Comparison of ENCODE assay signal across 29 cellular contexts in genomic region chr3:46856576-46857471, GRCh38. TPM values are rescaled to one million over a fixed set of nuclear protein-coding genes. Genes with fewer than 3 reads are reported as not detected.
DNase-seq lines count a peak whose midpoint lies in the region; ATAC-seq, FAIRE-seq and TF ChIP-seq lines count a peak whose summit lies in the region.
"Had no signal": no experiment of that assay in that cellular context is flagged by ENCODE, and none has a peak within 500 bp of the region (broad histone marks: within the 10 kb centered on the region; RNA-seq: fewer than 3 reads in every experiment).

No MANE protein-coding gene starts in this region.

- H3K4me2 ChIP-seq in HepG2 (ENCODE audit: low read depth, low read length) = no peak overlapping the region

- H3K36me3 ChIP-seq in right lobe of liver (no peaks in the 10 kb centered on the region), HepG2 (replicated peaks in 1 of 2; ENCODE audit: control insufficient read depth in 1 of 2, insufficient read depth in 2 of 2, low read length in 2 of 2) (no peaks in the 10 kb centered on the region), heart right ventricle (peaks cover 0 to 40% (median 0%) of the 10 kb centered on the region in 9 donors)
- H3K36me3 ChIP-seq: esophagus squamous epithelium, SJCRH30 had no signal

- 76% methylated on average over 8 of the region's 17 CpGs for WGBS in right lobe of liver (ENCODE audit: insufficient coverage, low coverage, low lambda C conversion rate, missing lambda C conversion rate)
- 41% methylated on average over 13 of the region's 17 CpGs for WGBS in HepG2 (ENCODE audit: low lambda C conversion rate)
- 67 to 76% methylated on average over 17 of the region's 17 CpGs for WGBS in heart right ventricle, 2 donors

- H3K27me3 ChIP-seq in right lobe of liver (no peaks in the 10 kb centered on the region), HepG2 (ENCODE audit: control insufficient read depth in 1 of 2, insufficient read depth in 2 of 2, low read length in 2 of 2) (peaks cover 5 to 18% of the 10 kb centered on the region in 2 experiments; a peak in 3 of 5 replicates), heart right ventricle (no peaks in the 10 kb centered on the region)
- H3K27me3 ChIP-seq: SJCRH30 had no signal

- DNase-seq in right lobe of liver (peak; percentile 15 to 74 (median 40)), HepG2 (ENCODE audit: low spot score) (no peak), heart right ventricle (peak; percentile 5 to 23), posterior vena cava (ENCODE audit: low spot score) (peak; percentile 70), T-helper 9 cell (no peak), C1 segment of cervical spinal cord (lab: John Stamatoyannopoulos, UW) (no peak), iPS-NIHi7 (ENCODE audit: extremely low spot score) (no peak)
- DNase-seq: amniotic stem cell; CD4-positive, alpha-beta T cell; DMS153; effector memory CD4-positive, alpha-beta T cell; esophagus squamous epithelium; GDM1; H9; IMR-90; NCI-H146; NCI-H2171 treated with DMSO at 0.1 percent for 48 hours; NCI-H69; OCI-M1; SJCRH30; stimulated activated CD4-positive, alpha-beta T cell treated with anti-CD3 and anti-CD28 coated beads, Interleukin-4, amount 100 ng/mL, for 4 hours; T-helper 2 cell had no signal

- no peaks in the 10 kb centered on the region for H3K79me2 ChIP-seq in HepG2 (ENCODE audit: insufficient read depth, low read length)
- H3K79me2 ChIP-seq: parathyroid adenoma had no signal

- CTCF ChIA-PET in HepG2 (lab: Yijun Ruan, JAX; ENCODE audit: low intra/inter-chr PET ratio, low total read pairs) = no interaction called here

- no TSS peak for BruUV-seq in HepG2 (replicated peaks; lab: Mats Ljungman, UMichigan)

- ATAC-seq in right lobe of liver = peak in 2 of 4 donors; percentile 22 to 66
- no peak for ATAC-seq in HepG2
- no peak for ATAC-seq in heart right ventricle
- ATAC-seq in HG02885 (IDR thresholded peaks at IDR 0.05; ENCODE audit: poor library complexity, unreplicated experiment) = no peak

- TF ChIP-seq CTCF in right lobe of liver (IDR thresholded peaks at IDR 0.05) (no peak), HepG2 (CRISPR knock-in tag; IDR thresholded peaks at IDR 0.05) (no peak), heart right ventricle (IDR thresholded peaks at IDR 0.05) (no peak)

- no peaks in the 10 kb centered on the region for H4K20me1 ChIP-seq in HepG2 (ENCODE audit: insufficient read depth, low read length)

- no peak for TF ChIP-seq EP300 in HepG2 (IDR thresholded peaks at IDR 0.05; ENCODE audit: low read depth in 2 of 2, low read length in 2 of 2)
- no peak for TF ChIP-seq EP300 in HepG2 (CRISPR knock-in tag; IDR thresholded peaks at IDR 0.05; ENCODE audit: borderline replicate concordance)

- H3K4me1 ChIP-seq in right lobe of liver (no peaks in the 10 kb centered on the region), HepG2 (ENCODE audit: insufficient read depth, low read length) (peaks cover 8% of the 10 kb centered on the region), heart right ventricle (peaks cover 0 to 39% (median 1%) of the 10 kb centered on the region in 9 donors)
- H3K4me1 ChIP-seq: esophagus squamous epithelium, parathyroid adenoma, SJCRH30 had no signal

- H3K9ac ChIP-seq in HepG2 (ENCODE audit: insufficient read depth, low read depth, low read length) = no peak overlapping the region
- H3K9ac ChIP-seq: parathyroid adenoma had no signal

- intact Hi-C loops in right lobe of liver (cut with DNase I) = loop anchor here in 1 of 2 donors (10.0 kb wide), 1 partner anchor 48 kb away; no protein-coding TSS in a partner anchor
- intact Hi-C loops in HepG2 (cut with micrococcal nuclease; ENCODE audit: unreplicated experiment) = no loop called here
- intact Hi-C loops in heart right ventricle (cut with DNase I) = loop anchor here in 1 of 10 donors (5.0 kb wide), 1 partner anchor 50 kb away; no protein-coding TSS in a partner anchor
- intact Hi-C loops in posterior vena cava (cut with DNase I) = no loop called here

- POLR2A ChIA-PET in HepG2 (lab: Yijun Ruan, JAX) = no interaction called here

- in situ Hi-C loops in HepG2 (cut with HindIII; ENCODE audit: extremely low pct_ligation_motif_present, low pct_unique_long_range_greater_than_20kb) = no loop called here

- no peak overlapping the region for H3K4me3 ChIP-seq in right lobe of liver
- H3K4me3 ChIP-seq in HepG2 (replicated peaks in 1 of 3; ENCODE audit: insufficient read depth in 1 of 3, low read depth in 2 of 3, low read length in 3 of 3) = no peak overlapping the region
- peak overlapping the region in 6 of 10 donors; percentile 28 to 69 (median 62) for H3K4me3 ChIP-seq in heart right ventricle
- H3K4me3 ChIP-seq: esophagus squamous epithelium, SJCRH30 had no signal

- FAIRE-seq in HepG2 (lab: Jason Lieb, UNC) = no peak
- FAIRE-seq: GM19239 had no signal

- no peak for TF ChIP-seq RAD21 in HepG2 (CRISPR knock-in tag; IDR thresholded peaks at IDR 0.05)

- H3K9me3 ChIP-seq in right lobe of liver (no peaks in the 10 kb centered on the region), HepG2 (ENCODE audit: low read length) (no peaks in the 10 kb centered on the region), heart right ventricle (no peaks in the 10 kb centered on the region)
- H3K9me3 ChIP-seq: esophagus squamous epithelium, SJCRH30 had no signal

- H3K27ac ChIP-seq in right lobe of liver (no peak overlapping the region), HepG2 (ENCODE audit: extremely low read length, insufficient read depth, low read length) (no peak overlapping the region), heart right ventricle (peak overlapping the region in 8 of 10 donors; percentile 9 to 98 (median 78))
- H3K27ac ChIP-seq: esophagus squamous epithelium, HL-60, parathyroid adenoma, SJCRH30 had no signal

- H2AFZ ChIP-seq in HepG2 (ENCODE audit: low read length) = no peak overlapping the region
- H2AFZ ChIP-seq: parathyroid adenoma had no signal

- TF ChIP-seq POLR2A in right lobe of liver (IDR thresholded peaks at IDR 0.05) = no peak
- no peak for TF ChIP-seq POLR2A in HepG2 (IDR thresholded peaks at IDR 0.05; ENCODE audit: insufficient read depth in 1 of 2, low read depth in 2 of 2, low read length in 2 of 2)

RNA-seq across cellular contexts. Expression of gene MYL3, which starts 6.4 kb away (rescaled TPM):
- total RNA-seq in right lobe of liver (1 to 10 TPM in 3 of 6 experiments, under 1 TPM in 3; 0.37 to 2.0 (median 1.00) TPM), HepG2 (2016; rRNA removed; fragmentation: Illumina TruSeq; extraction: Trizol) (not detected in 2 replicates), heart right ventricle (1,000 to 10,000 TPM; 5,377 to 9,904 (median 7,431) TPM), posterior vena cava (1 to 10 TPM; 3.2 to 5.9 TPM)
- not detected in 2 replicates for total RNA-seq in HepG2 (2016; cell fraction: cytosol; rRNA removed; fragmentation: Illumina TruSeq; extraction: Trizol; ENCODE audit: low read depth)
- total RNA-seq in HepG2 (2016; cell fraction: insoluble cytoplasmic fraction; rRNA removed; fragmentation: Illumina TruSeq; extraction: Trizol) = not detected in 2 replicates
- not detected in 2 replicates for total RNA-seq in HepG2 (2016; cell fraction: membrane; rRNA removed; fragmentation: Illumina TruSeq; extraction: Trizol)
- total RNA-seq in HepG2 (2016; cell fraction: nucleus; rRNA removed; fragmentation: Illumina TruSeq; extraction: Trizol) = not detected in 2 replicates
- polyA plus RNA-seq in HepG2 (2011; rRNA removed) (0.13 TPM in 1 of 2 replicates, not detected in the other), heart right ventricle (1,000 to 10,000 TPM; 7,541 to 8,578 TPM)
- polyA plus RNA-seq in HepG2 (2011; cell fraction: cytosol; rRNA removed) = 0.06 TPM in 1 of 2 replicates, not detected in the other
- polyA plus RNA-seq in HepG2 (2011; cell fraction: nucleus; rRNA removed) = not detected in 2 replicates
- not detected in 2 replicates for polyA plus RNA-seq in HepG2 (2012)
- not detected in 2 replicates for polyA plus RNA-seq in HepG2 (2016; cell fraction: cytosol; fragmentation: Illumina TruSeq; extraction: Trizol; ENCODE audit: low read depth)
- polyA plus RNA-seq in HepG2 (2016; cell fraction: insoluble cytoplasmic fraction; fragmentation: Illumina TruSeq; extraction: Trizol; ENCODE audit: low read depth) = not detected in 2 replicates
- not detected in 2 replicates for polyA plus RNA-seq in HepG2 (2016; cell fraction: membrane; fragmentation: Illumina TruSeq; extraction: Trizol; ENCODE audit: low read depth)
- polyA plus RNA-seq in HepG2 (2016; cell fraction: nucleus; fragmentation: Illumina TruSeq; extraction: Trizol; ENCODE audit: insufficient read depth, low read depth) = not detected in 2 replicates
- 0.16 TPM in 1 of 2 replicates, not detected in the other for polyA minus RNA-seq in HepG2 (2011; rRNA and poly(A)+ RNA removed; ENCODE audit: low replicate concordance)
- not detected in 2 replicates for polyA minus RNA-seq in HepG2 (2011; cell fraction: cytosol; rRNA and poly(A)+ RNA removed)
- polyA minus RNA-seq in HepG2 (2011; cell fraction: nucleus; rRNA and poly(A)+ RNA removed) = not detected in 2 replicates
- total RNA-seq: activated T-helper 2 cell treated with anti-CD3 and anti-CD28 coated beads, Interferon-gamma antibody, Interleukin-2, Interleukin-4, amounts not matched to agents 10 μg/mL and 5 μg/mL and 100 μg/mL, durations not matched to agents 14 hours and 24 hours and 36 hours; CD4-positive, alpha-beta T cell; IMR-90; MCF 10A; SJCRH30 had no signal
- polyA plus RNA-seq: AG04450 had no signal

RNA-seq across cellular contexts. Expression of gene PTH1R, which starts 20.7 kb away (rescaled TPM):
- total RNA-seq in right lobe of liver (10 to 100 TPM in 5 of 6 experiments, 1 to 10 TPM in 1; 6.1 to 32.5 (median 16.0) TPM), HepG2 (2016; rRNA removed; fragmentation: Illumina TruSeq; extraction: Trizol) (not detected in 2 replicates), heart right ventricle (10 to 100 TPM in 2 of 10 donors, 1 to 10 TPM in 8; 1.5 to 18.5 (median 3.0) TPM), posterior vena cava (10 to 100 TPM in 1 of 2 donors, 1 to 10 TPM in 1; 5.8 to 17.9 TPM)
- not detected in 2 replicates for total RNA-seq in HepG2 (2016; cell fraction: cytosol; rRNA removed; fragmentation: Illumina TruSeq; extraction: Trizol; ENCODE audit: low read depth)
- total RNA-seq in HepG2 (2016; cell fraction: insoluble cytoplasmic fraction; rRNA removed; fragmentation: Illumina TruSeq; extraction: Trizol) = not detected in 2 replicates
- not detected in 2 replicates for total RNA-seq in HepG2 (2016; cell fraction: membrane; rRNA removed; fragmentation: Illumina TruSeq; extraction: Trizol)
- not detected in 2 replicates for total RNA-seq in HepG2 (2016; cell fraction: nucleus; rRNA removed; fragmentation: Illumina TruSeq; extraction: Trizol)
- polyA plus RNA-seq in HepG2 (2011; rRNA removed) (not detected in 2 replicates), heart right ventricle (10 to 100 TPM; 12.8 to 89.8 TPM)
- polyA plus RNA-seq in HepG2 (2011; cell fraction: cytosol; rRNA removed) = not detected in 2 replicates
- 0.10 TPM in 1 of 2 replicates, not detected in the other for polyA plus RNA-seq in HepG2 (2011; cell fraction: nucleus; rRNA removed)
- not detected in 2 replicates for polyA plus RNA-seq in HepG2 (2012)
- not detected in 2 replicates for polyA plus RNA-seq in HepG2 (2016; cell fraction: cytosol; fragmentation: Illumina TruSeq; extraction: Trizol; ENCODE audit: low read depth)
- not detected in 2 replicates for polyA plus RNA-seq in HepG2 (2016; cell fraction: insoluble cytoplasmic fraction; fragmentation: Illumina TruSeq; extraction: Trizol; ENCODE audit: low read depth)
- polyA plus RNA-seq in HepG2 (2016; cell fraction: membrane; fragmentation: Illumina TruSeq; extraction: Trizol; ENCODE audit: low read depth) = not detected in 2 replicates
- not detected in 2 replicates for polyA plus RNA-seq in HepG2 (2016; cell fraction: nucleus; fragmentation: Illumina TruSeq; extraction: Trizol; ENCODE audit: insufficient read depth, low read depth)
- not detected in 2 replicates for polyA minus RNA-seq in HepG2 (2011; rRNA and poly(A)+ RNA removed; ENCODE audit: low replicate concordance)
- polyA minus RNA-seq in HepG2 (2011; cell fraction: cytosol; rRNA and poly(A)+ RNA removed) = not detected in 2 replicates
- polyA minus RNA-seq in HepG2 (2011; cell fraction: nucleus; rRNA and poly(A)+ RNA removed) = not detected in 2 replicates
- total RNA-seq: activated T-helper 2 cell treated with anti-CD3 and anti-CD28 coated beads, Interferon-gamma antibody, Interleukin-2, Interleukin-4, amounts not matched to agents 10 μg/mL and 5 μg/mL and 100 μg/mL, durations not matched to agents 14 hours and 24 hours and 36 hours; CD4-positive, alpha-beta T cell; MCF 10A had no signal

Comparison
In these comparisons a context has a peak if more than half of its experiments do, and no peak if none do; other contexts are left out.
1. DNase-seq: peak in right lobe of liver (3 of 3), heart right ventricle (2 of 2) and posterior vena cava (single experiment); none in HepG2 (single experiment), T-helper 9 cell (single experiment), C1 segment of cervical spinal cord (0 of 14) and iPS-NIHi7 (single experiment).
2. H3K27ac ChIP-seq: peak in heart right ventricle (8 of 10); none in right lobe of liver (0 of 3) and HepG2 (single experiment).
3. H3K4me3 ChIP-seq: peak in heart right ventricle (6 of 10); none in right lobe of liver (0 of 3) and HepG2 (0 of 3).
4. RNA of gene MYL3, which starts 6.4 kb away (total RNA-seq): 5,377 to 9,904 TPM in heart right ventricle; 3.2 to 5.9 TPM in posterior vena cava, 0.37 to 2.0 TPM in right lobe of liver and not detected in HepG2; every median in the first group is over 100 times any median in the second.